Comparison of ENCODE assay signal across 11 cellular contexts in the genomic region with DNA sequence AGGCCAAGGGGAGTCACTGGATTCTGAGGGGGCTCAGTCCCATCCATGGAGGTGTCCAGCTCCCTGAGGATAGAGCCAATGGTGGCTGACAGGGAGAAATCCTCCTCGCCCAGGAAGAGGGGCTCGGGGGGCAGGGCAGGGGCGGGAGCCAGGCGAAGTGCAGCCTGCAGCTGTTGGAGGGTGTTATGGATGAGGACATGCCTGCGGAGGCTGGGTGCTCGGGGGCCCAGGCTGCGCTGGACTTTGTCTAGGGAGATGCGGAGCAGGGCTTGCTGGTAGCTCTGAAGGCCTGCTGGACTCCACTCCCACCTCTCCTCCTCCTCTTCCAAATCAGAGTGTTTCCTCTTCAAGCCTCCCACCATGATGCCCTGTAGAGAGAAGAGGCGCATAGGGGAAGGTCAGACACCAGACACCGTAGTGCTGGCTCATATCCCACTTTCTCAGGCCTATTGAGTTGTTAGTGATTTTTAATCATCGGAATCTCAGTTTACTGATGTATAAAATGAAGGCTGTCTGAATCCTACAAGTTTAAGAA. TPM values are rescaled to one million over a fixed set of nuclear protein-coding genes. Genes with fewer than 3 reads are reported as not detected.
A peak's percentile ranks its signal among the peaks of the same experiment; 100 is the strongest.
DNase-seq lines count a peak whose midpoint lies in the region; ATAC-seq and TF ChIP-seq lines count a peak whose summit lies in the region.
"Had no signal": no experiment of that assay in that cellular context is flagged by ENCODE, and none has a peak within 500 bp of the region (broad histone marks: within the 10 kb centered on the region; RNA-seq: fewer than 3 reads in every experiment).

No MANE protein-coding gene starts in this region.

- H3K27ac Mint-ChIP-seq in activated T-helper 17 cell treated with anti-CD3 and anti-CD28 coated beads, Interleukin-2, amount 50 U/mL, for 72 hours: peak overlapping the region; percentile 91

- DNase-seq in heart right ventricle (no peak), Right ventricle myocardium superior (no peak), transverse colon (no peak)
- no peak for DNase-seq in NK-92 treated with Interleukin-12 subunit alpha and Interleukin-12 subunit beta, amount 100 ng/mL, for 24 hours (lab: John Stamatoyannopoulos, UW)
- DNase-seq: cortex of kidney, DMS153, NCI-H2081 treated with DMSO at 0.1 percent for 48 hours had no signal

- TF ChIP-seq POLR2A in transverse colon (IDR thresholded peaks at IDR 0.05): no peak

- H3K4me3 Mint-ChIP-seq in activated T-helper 17 cell treated with anti-CD3 and anti-CD28 coated beads, Interleukin-2, amount 50 U/mL, for 72 hours: peak overlapping the region; percentile 93

- H3K27ac ChIP-seq in heart right ventricle: peak overlapping the region in 6 of 10 donors; percentile 82 to 100 (median 98)
- H3K27ac ChIP-seq in iPS-20b (ENCODE audit: low read length): no peak overlapping the region
- H3K27ac ChIP-seq in transverse colon: peak overlapping the region; percentile 95 to 99 (median 98)

- H3K36me3 Mint-ChIP-seq in activated T-helper 17 cell treated with anti-CD3 and anti-CD28 coated beads, Interleukin-2, amount 50 U/mL, for 72 hours (ENCODE audit: low read depth): peaks cover 29% of the 10 kb centered on the region

- H3K9me3 Mint-ChIP-seq in activated T-helper 17 cell treated with anti-CD3 and anti-CD28 coated beads, Interleukin-2, amount 50 U/mL, for 72 hours: no peaks in the 10 kb centered on the region

- H3K4me1 ChIP-seq in heart right ventricle (peaks cover 10 to 41% (median 27%) of the 10 kb centered on the region in 9 donors), iPS-20b (ENCODE audit: insufficient read depth, low read length) (peaks cover 6% of the 10 kb centered on the region; the same call in 1 of the 2 replicates), transverse colon (peaks cover 9 to 41% (median 24%) of the 10 kb centered on the region in 4 donors)

- no peaks in the 10 kb centered on the region for H3K27me3 ChIP-seq in heart right ventricle
- no peaks in the 10 kb centered on the region for H3K27me3 ChIP-seq in iPS-20b (ENCODE audit: insufficient read depth, low read length)
- no peaks in the 10 kb centered on the region for H3K27me3 ChIP-seq in transverse colon

- no peaks in the 10 kb centered on the region for H3K27me3 Mint-ChIP-seq in activated T-helper 17 cell treated with anti-CD3 and anti-CD28 coated beads, Interleukin-2, amount 50 U/mL, for 72 hours

- WGBS in heart right ventricle, 2 donors: 72 to 81% methylated on average over 11 of the region's 11 CpGs
- 60 to 82% methylated on average over 3 to 11 of the region's 11 CpGs for WGBS in transverse colon (ENCODE audit: low coverage in 1 of 2), 2 donors

- H3K4me3 ChIP-seq in heart right ventricle: peak overlapping the region in 2 of 10 donors; percentile 84 to 90
- H3K4me3 ChIP-seq in iPS-20b (ENCODE audit: low read length): peak overlapping the region; percentile 86
- H3K4me3 ChIP-seq in transverse colon: peak overlapping the region in 1 of 4 donors; percentile 68

- intact Hi-C loops in heart right ventricle (cut with DNase I): loop anchor here in 3 of 10 donors (2.0 to 10.0 kb wide), 2 partner anchors 15 to 97 kb away; partner anchors contain the start of genes C19orf47 (in 2 of the 3) and PLD3 (in 2 of the 3)
- intact Hi-C loops in Right ventricle myocardium superior (cut with DNase I): loop anchor here (10.0 kb wide), 1 partner anchor 97 kb away; the partner anchor contains the start of genes C19orf47 and PLD3
- intact Hi-C loops in transverse colon (cut with DNase I; ENCODE audit: low total_unique reads): no loop called here

- TF ChIP-seq EP300 in transverse colon (IDR thresholded peaks at IDR 0.05; ENCODE audit: low read depth): no peak

- peak overlapping the region; percentile 87; the same call in 1 of the 2 replicates for H3K9ac ChIP-seq in iPS-20b (ENCODE audit: low read depth, low read length)

- ATAC-seq in heart right ventricle: no peak
- ATAC-seq in Right ventricle myocardium superior (ENCODE audit: poor library complexity): no peak
- ATAC-seq in activated T-helper 17 cell treated with anti-CD3 and anti-CD28 coated beads, Interleukin-2, amount 50 U/mL, for 72 hours (replicated peaks): no peak
- ATAC-seq in GM18511 (IDR thresholded peaks at IDR 0.05; ENCODE audit: unreplicated experiment): no peak
- no peak for ATAC-seq in HG03571 (IDR thresholded peaks at IDR 0.05; ENCODE audit: unreplicated experiment)

- TF ChIP-seq CTCF in heart right ventricle (IDR thresholded peaks at IDR 0.05) (no peak), transverse colon (IDR thresholded peaks at IDR 0.05) (no peak)

- peaks cover 0 to 31% (median 22%) of the 10 kb centered on the region in 9 donors for H3K36me3 ChIP-seq in heart right ventricle
- H3K36me3 ChIP-seq in iPS-20b (ENCODE audit: insufficient read depth, low read depth, low read length): peaks cover 24% of the 10 kb centered on the region
- peaks cover 0 to 21% (median 9%) of the 10 kb centered on the region in 4 donors for H3K36me3 ChIP-seq in transverse colon

- in situ Hi-C loops in transverse colon (cut with MboI; ENCODE audit: low pct_ligation_motif_present in 1 of 4, low pct_unique_long_range_greater_than_20kb in 1 of 4, low sequenced_read_pairs in 3 of 4): no loop called here

- H3K9me3 ChIP-seq in heart right ventricle: no peaks in the 10 kb centered on the region
- H3K9me3 ChIP-seq in iPS-20b (ENCODE audit: insufficient read depth, low read depth, low read length): no peaks in the 10 kb centered on the region
- H3K9me3 ChIP-seq in transverse colon: no peaks in the 10 kb centered on the region

- peaks cover 11% of the 10 kb centered on the region for H3K4me1 Mint-ChIP-seq in activated T-helper 17 cell treated with anti-CD3 and anti-CD28 coated beads, Interleukin-2, amount 50 U/mL, for 72 hours

RNA-seq across cellular contexts. Expression of gene SERTAD3, which starts 2.3 kb away (rescaled TPM):
- total RNA-seq in heart right ventricle (10 to 100 TPM; 19.4 to 37.5 (median 27.4) TPM), Right ventricle myocardium superior (22.7 TPM), transverse colon (10 to 100 TPM; 14.1 to 31.0 (median 22.2) TPM)
- 10 to 100 TPM; 35.3 to 35.6 TPM for polyA plus RNA-seq in heart right ventricle
- 10 to 100 TPM; 14.3 to 23.9 TPM for total RNA-seq in activated T-helper 17 cell treated with anti-CD3 and anti-CD28 coated beads, Interleukin-2, amount 50 U/mL, for 72 hours

RNA-seq across cellular contexts. Expression of gene SERTAD1, which starts 16.0 kb away (rescaled TPM):
- total RNA-seq in heart right ventricle: 10 to 100 TPM in 3 of 10 donors, 1 to 10 TPM in 7; 6.3 to 16.8 (median 8.4) TPM
- 10 to 100 TPM; 13.4 to 35.8 TPM for polyA plus RNA-seq in heart right ventricle
- 10.9 TPM for total RNA-seq in Right ventricle myocardium superior
- total RNA-seq in activated T-helper 17 cell treated with anti-CD3 and anti-CD28 coated beads, Interleukin-2, amount 50 U/mL, for 72 hours: 10 to 100 TPM; 14.3 to 34.4 TPM
- total RNA-seq in transverse colon: 10 to 100 TPM in 3 of 4 donors, 1 to 10 TPM in 1; 2.6 to 30.3 (median 18.4) TPM

RNA-seq across cellular contexts. Expression of gene BLVRB, which starts 23.8 kb away (rescaled TPM):
- total RNA-seq in heart right ventricle: 100 to 1,000 TPM in 3 of 10 donors, 10 to 100 TPM in 7; 70.9 to 144 (median 91.4) TPM
- 100 to 1,000 TPM in 1 of 2 donors, 10 to 100 TPM in 1; 95.8 to 213 TPM for polyA plus RNA-seq in heart right ventricle
- 117 TPM for total RNA-seq in Right ventricle myocardium superior
- total RNA-seq in activated T-helper 17 cell treated with anti-CD3 and anti-CD28 coated beads, Interleukin-2, amount 50 U/mL, for 72 hours: 10 to 100 TPM; 27.1 to 55.5 TPM
- 100 to 1,000 TPM in 3 of 4 donors, 10 to 100 TPM in 1; 81.5 to 193 (median 147) TPM for total RNA-seq in transverse colon

RNA-seq across cellular contexts. Expression of gene SPTBN4, which starts 25.0 kb away (rescaled TPM):
- 1 to 10 TPM; 3.0 to 6.6 (median 4.9) TPM for total RNA-seq in heart right ventricle
- 10 to 100 TPM in 1 of 2 donors, 1 to 10 TPM in 1; 3.2 to 13.8 TPM for polyA plus RNA-seq in heart right ventricle
- 4.5 TPM for total RNA-seq in Right ventricle myocardium superior
- 10 to 100 TPM in 1 of 2 donors, 1 to 10 TPM in 1; 1.4 to 16.4 TPM for total RNA-seq in activated T-helper 17 cell treated with anti-CD3 and anti-CD28 coated beads, Interleukin-2, amount 50 U/mL, for 72 hours
- total RNA-seq in transverse colon: 1 to 10 TPM in 2 of 4 donors, under 1 TPM in 2; under 0.01 to 1.5 (median 0.99) TPM

RNA-seq across cellular contexts. Expression of gene PRX, which starts 28.6 kb away (rescaled TPM):
- 1 to 10 TPM; 1.7 to 3.8 (median 2.7) TPM for total RNA-seq in heart right ventricle
- polyA plus RNA-seq in heart right ventricle: 1 to 10 TPM; 2.4 to 2.7 TPM
- total RNA-seq in Right ventricle myocardium superior: 3.8 TPM
- 1 to 10 TPM in 1 of 2 donors, under 1 TPM in 1; 0.82 to 1.3 TPM for total RNA-seq in activated T-helper 17 cell treated with anti-CD3 and anti-CD28 coated beads, Interleukin-2, amount 50 U/mL, for 72 hours
- 1 to 10 TPM; 1.5 to 5.0 (median 2.6) TPM for total RNA-seq in transverse colon
